10 cellular contexts compared by ENCODE assay signal in genomic region chr12:46219147-46219891, GRCh38. TPM values are rescaled to one million over a fixed set of nuclear protein-coding genes. Genes with fewer than 3 reads are reported as not detected.
A peak's percentile ranks its signal among the peaks of the same experiment; 100 is the strongest.
DNase-seq lines count a peak whose midpoint lies in the region; ATAC-seq, FAIRE-seq and TF ChIP-seq lines count a peak whose summit lies in the region.
"Had no signal": no experiment of that assay in that cellular context is flagged by ENCODE, and none has a peak within 500 bp of the region (broad histone marks: within the 10 kb centered on the region; RNA-seq: fewer than 3 reads in every experiment).

No MANE protein-coding gene starts in this region.

- no peaks in the 10 kb centered on the region for H3K9me3 ChIP-seq in astrocyte (ENCODE audit: insufficient read depth, low read depth, low read length)
- H3K9me3 ChIP-seq in muscle layer of duodenum (ENCODE audit: control insufficient read depth in 1 of 2, low read length in 2 of 2) = no peaks in the 10 kb centered on the region
- no peaks in the 10 kb centered on the region for H3K9me3 ChIP-seq in ascending aorta

- peak overlapping the region; percentile 91 for H3K27ac Mint-ChIP-seq in HFFc6
- H3K27ac Mint-ChIP-seq in astrocyte (ENCODE audit: unreplicated experiment) = peak overlapping the region; percentile 87
- H3K27ac Mint-ChIP-seq: neural progenitor cell had no signal

- H3K27me3 Mint-ChIP-seq in HFFc6 (ENCODE audit: insufficient read depth) (peaks cover 5% of the 10 kb centered on the region), astrocyte (ENCODE audit: low read depth, unreplicated experiment) (no peaks in the 10 kb centered on the region)

- intact Hi-C loops in ascending aorta (cut with DNase I) = no loop called here

- no peak for TF ChIP-seq CTCF in HFFc6 (IDR thresholded peaks at IDR 0.05)
- TF ChIP-seq CTCF in astrocyte (IDR thresholded peaks at IDR 0.05; ENCODE audit: insufficient read depth, low read depth, low read length) = no peak
- no peak for TF ChIP-seq CTCF in GM10266 (IDR thresholded peaks at IDR 0.05; ENCODE audit: control insufficient read depth, insufficient read depth, low read depth, missing control alignments)
- no peak for TF ChIP-seq CTCF in ascending aorta (IDR thresholded peaks at IDR 0.05)

- peak overlapping the region; percentile 74 for H3K4me2 ChIP-seq in astrocyte (ENCODE audit: low read length)
- H3K4me2 ChIP-seq: neural progenitor cell had no signal

- DNase-seq in HFFc6 (no peak), astrocyte (ENCODE audit: low read depth) (no peak), GM10266 (ENCODE audit: extremely low spot score) (no peak), ascending aorta (ENCODE audit: low spot score in 2 of 2) (no peak), kidney tubule cell (ENCODE audit: low spot score) (no peak)
- DNase-seq: NCI-H2171 had no signal

- H3K4me3 ChIP-seq in ACC112 (ENCODE audit: low read depth, low read length) (peak overlapping the region; percentile 54; the same call in 1 of the 2 replicates), astrocyte (ENCODE audit: insufficient read depth, low read depth, low read length) (no peak overlapping the region), muscle layer of duodenum (ENCODE audit: low read depth in 1 of 2, low read length in 2 of 2) (no peak overlapping the region), ascending aorta (no peak overlapping the region)
- H3K4me3 ChIP-seq: neural progenitor cell had no signal

- H3K36me3 Mint-ChIP-seq in HFFc6 (ENCODE audit: low read depth) = peaks cover 38% of the 10 kb centered on the region
- peaks cover 21% of the 10 kb centered on the region for H3K36me3 Mint-ChIP-seq in astrocyte (ENCODE audit: low read depth, unreplicated experiment)

- H3K79me2 ChIP-seq in ACC112 (ENCODE audit: control insufficient read depth, insufficient read depth, low read length, unreplicated experiment) = peaks cover 23% of the 10 kb centered on the region
- peaks cover 2% of the 10 kb centered on the region for H3K79me2 ChIP-seq in astrocyte (ENCODE audit: insufficient read depth, low read length)

- FAIRE-seq in astrocyte (lab: Jason Lieb, UNC) = no peak

- H3K4me1 Mint-ChIP-seq in HFFc6 (ENCODE audit: low read depth) (peaks cover 84% of the 10 kb centered on the region), astrocyte (ENCODE audit: low read depth, unreplicated experiment) (peaks cover 53% of the 10 kb centered on the region)

- H3K36me3 ChIP-seq in ACC112 (ENCODE audit: insufficient read depth, low read length) (peaks cover 17% of the 10 kb centered on the region), astrocyte (ENCODE audit: insufficient read depth, low read length) (no peaks in the 10 kb centered on the region), muscle layer of duodenum (ENCODE audit: control insufficient read depth in 1 of 2, insufficient read depth in 2 of 2, low read length in 2 of 2) (no peaks in the 10 kb centered on the region), ascending aorta (no peaks in the 10 kb centered on the region)

- H3K4me1 ChIP-seq in ACC112 (ENCODE audit: control insufficient read depth, insufficient read depth, low read length, unreplicated experiment) (peaks cover 41% of the 10 kb centered on the region), astrocyte (ENCODE audit: insufficient read depth, low read length) (peaks cover 27% of the 10 kb centered on the region), muscle layer of duodenum (ENCODE audit: control insufficient read depth in 1 of 2, insufficient read depth in 2 of 2, low read length in 2 of 2) (peaks cover 0 to 52% of the 10 kb centered on the region in 2 donors), ascending aorta (peaks cover 18 to 26% of the 10 kb centered on the region in 2 donors)
- H3K4me1 ChIP-seq: neural progenitor cell had no signal

- H3K27ac ChIP-seq in ACC112 (ENCODE audit: low read depth, low read length) = peak overlapping the region; percentile 99
- peak overlapping the region; percentile 77 for H3K27ac ChIP-seq in astrocyte (ENCODE audit: low read depth, low read length)
- peak overlapping the region; percentile 61 for H3K27ac ChIP-seq in muscle layer of duodenum (ENCODE audit: low read length)
- H3K27ac ChIP-seq in ascending aorta = peak overlapping the region in 1 of 2 donors; percentile 64
- H3K27ac ChIP-seq: neural progenitor cell had no signal

- ATAC-seq in HG03139 (IDR thresholded peaks at IDR 0.05; ENCODE audit: unreplicated experiment) = no peak

- peak overlapping the region; percentile 2 for H3K9ac ChIP-seq in astrocyte (ENCODE audit: low read length)
- H3K9ac ChIP-seq: neural progenitor cell had no signal

- H4K20me1 ChIP-seq in astrocyte (ENCODE audit: insufficient read depth, low read length) = no peaks in the 10 kb centered on the region

- H3K9me3 Mint-ChIP-seq in HFFc6 (no peaks in the 10 kb centered on the region), astrocyte (ENCODE audit: unreplicated experiment) (no peaks in the 10 kb centered on the region)
- H3K9me3 Mint-ChIP-seq: neural progenitor cell had no signal

- H3K27me3 ChIP-seq in ACC112 (ENCODE audit: insufficient read depth, low read length) = no peaks in the 10 kb centered on the region
- H3K27me3 ChIP-seq in astrocyte (ENCODE audit: insufficient read depth, low read length) = no peaks in the 10 kb centered on the region
- H3K27me3 ChIP-seq in muscle layer of duodenum (ENCODE audit: low read depth, low read length) = no peaks in the 10 kb centered on the region
- no peaks in the 10 kb centered on the region for H3K27me3 ChIP-seq in ascending aorta
- H3K27me3 ChIP-seq: neural progenitor cell had no signal

- peak overlapping the region; percentile 23 for H3K4me3 Mint-ChIP-seq in HFFc6
- peak overlapping the region; percentile 40 for H3K4me3 Mint-ChIP-seq in astrocyte (ENCODE audit: unreplicated experiment)
- H3K4me3 Mint-ChIP-seq: neural progenitor cell had no signal

- H2AFZ ChIP-seq in ACC112 (ENCODE audit: low read length, unreplicated experiment) = no peak overlapping the region
- H2AFZ ChIP-seq in astrocyte (ENCODE audit: low read depth, low read length) = no peak overlapping the region
- H2AFZ ChIP-seq: neural progenitor cell had no signal

RNA-seq across cellular contexts. Expression of gene SLC38A1, which starts 49.5 kb away (rescaled TPM):
- 10 to 100 TPM; 78.2 to 98.5 (median 88.6) TPM for total RNA-seq in HFFc6 (2021; fragmentation: NEBNext Ultra II Directional; extraction: Animal tissue kit (Norgen Biotek cat#: 25700))
- total RNA-seq in astrocyte (141 and 160 TPM in 2 replicates), ascending aorta (12.8 TPM)
